10 cellular contexts compared by ENCODE assay signal in the genomic region with DNA sequence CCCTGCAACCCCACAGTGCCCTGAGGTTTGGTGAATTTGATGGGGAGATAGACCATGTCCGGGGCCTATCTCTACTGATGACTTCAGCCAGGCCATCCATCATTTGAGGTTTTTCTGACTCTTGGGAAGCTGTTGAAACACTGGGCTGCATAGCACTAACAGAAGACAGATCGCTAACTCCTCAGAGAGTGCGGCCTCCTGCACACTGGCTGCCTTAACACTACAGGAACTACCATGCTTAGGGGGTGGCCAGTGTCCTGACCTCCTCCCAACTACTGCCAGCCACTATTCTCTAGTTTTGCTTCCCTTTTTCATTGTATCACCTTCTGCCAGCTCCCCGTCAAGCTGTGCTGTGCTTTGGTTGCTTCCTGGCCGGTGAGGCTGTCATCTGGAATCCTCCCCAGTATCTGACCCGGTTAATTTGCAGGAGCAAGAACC. TPM values are rescaled to one million over a fixed set of nuclear protein-coding genes. Genes with fewer than 3 reads are reported as not detected.
DNase-seq lines count a peak whose midpoint lies in the region; TF ChIP-seq lines count a peak whose summit lies in the region.
"Had no signal": no experiment of that assay in that cellular context is flagged by ENCODE, and none has a peak within 500 bp of the region (broad histone marks: within the 10 kb centered on the region; RNA-seq: fewer than 3 reads in every experiment).

No MANE protein-coding gene starts in this region.

- H3K27ac Mint-ChIP-seq in activated naive CD4-positive, alpha-beta T cell treated with anti-CD3 and anti-CD28 coated beads for 36 hours = peak overlapping the region; percentile 17
- peak overlapping the region; percentile 78 for H3K27ac Mint-ChIP-seq in chondrocyte (ENCODE audit: unreplicated experiment)

- H3K4me1 ChIP-seq in muscle layer of duodenum (ENCODE audit: control insufficient read depth in 1 of 2, insufficient read depth in 2 of 2, low read length in 2 of 2) (peaks cover 33 to 61% of the 10 kb centered on the region in 2 donors), uterus (peaks cover 11 to 22% of the 10 kb centered on the region in 2 donors)

- intact Hi-C loops in activated naive CD4-positive, alpha-beta T cell treated with anti-CD3 and anti-CD28 coated beads for 36 hours (cut with micrococcal nuclease) = no loop called here
- intact Hi-C loops in uterus (cut with DNase I; ENCODE audit: low total_unique reads) = no loop called here

- no peak for DNase-seq in activated naive CD4-positive, alpha-beta T cell treated with anti-CD3 and anti-CD28 coated beads for 36 hours
- DNase-seq in activated naive CD4-positive, alpha-beta T cell (lab: John Stamatoyannopoulos, UW) = no peak
- DNase-seq in chondrocyte (ENCODE audit: low spot score) = no peak
- peak in 1 of 2 donors; percentile 55 for DNase-seq in uterus
- no peak for DNase-seq in cerebellar cortex (ENCODE audit: low spot score)
- no peak for DNase-seq in SW480 (ENCODE audit: low spot score)
- no peak for DNase-seq in 8988T
- DNase-seq: dermis blood vessel endothelial cell had no signal

- H3K4me3 ChIP-seq in muscle layer of duodenum (ENCODE audit: low read depth in 1 of 2, low read length in 2 of 2) (no peak overlapping the region), uterus (no peak overlapping the region)
- H3K4me3 ChIP-seq: BLaER1 had no signal

- H3K9me3 Mint-ChIP-seq in activated naive CD4-positive, alpha-beta T cell treated with anti-CD3 and anti-CD28 coated beads for 36 hours = no peaks in the 10 kb centered on the region
- H3K9me3 Mint-ChIP-seq in chondrocyte (ENCODE audit: low read depth) = no peaks in the 10 kb centered on the region

- no peak overlapping the region for H3K4me3 Mint-ChIP-seq in activated naive CD4-positive, alpha-beta T cell treated with anti-CD3 and anti-CD28 coated beads for 36 hours
- H3K4me3 Mint-ChIP-seq in chondrocyte (ENCODE audit: unreplicated experiment) = no peak overlapping the region

- H3K36me3 ChIP-seq in muscle layer of duodenum (ENCODE audit: control insufficient read depth in 1 of 2, insufficient read depth in 2 of 2, low read length in 2 of 2) (peaks cover 0 to 5% of the 10 kb centered on the region in 2 donors), uterus (no peaks in the 10 kb centered on the region)

- CTCF ChIA-PET in activated naive CD4-positive, alpha-beta T cell treated with anti-CD3 and anti-CD28 coated beads for 36 hours (lab: Charles Lee) = no interaction called here

- peaks cover 29% of the 10 kb centered on the region for H3K36me3 Mint-ChIP-seq in activated naive CD4-positive, alpha-beta T cell treated with anti-CD3 and anti-CD28 coated beads for 36 hours (ENCODE audit: low read depth)
- H3K36me3 Mint-ChIP-seq in chondrocyte (ENCODE audit: low read depth) = peaks cover 6% of the 10 kb centered on the region

- H3K9me3 ChIP-seq in muscle layer of duodenum (ENCODE audit: control insufficient read depth in 1 of 2, low read length in 2 of 2) (no peaks in the 10 kb centered on the region), uterus (no peaks in the 10 kb centered on the region)
- H3K9me3 ChIP-seq: BLaER1 had no signal

- H3K27me3 Mint-ChIP-seq in activated naive CD4-positive, alpha-beta T cell treated with anti-CD3 and anti-CD28 coated beads for 36 hours (ENCODE audit: low read depth) = no peaks in the 10 kb centered on the region
- H3K27me3 Mint-ChIP-seq in chondrocyte (ENCODE audit: low read depth) = no peaks in the 10 kb centered on the region

- H3K27me3 ChIP-seq in muscle layer of duodenum (ENCODE audit: low read depth, low read length) (no peaks in the 10 kb centered on the region), uterus (no peaks in the 10 kb centered on the region)
- H3K27me3 ChIP-seq: BLaER1 had no signal

- H3K4me1 Mint-ChIP-seq in activated naive CD4-positive, alpha-beta T cell treated with anti-CD3 and anti-CD28 coated beads for 36 hours (ENCODE audit: low read depth) = no peaks in the 10 kb centered on the region
- H3K4me1 Mint-ChIP-seq in chondrocyte (ENCODE audit: low read depth) = peaks cover 45% of the 10 kb centered on the region

- TF ChIP-seq CTCF in chondrocyte (IDR thresholded peaks at IDR 0.05) (no peak), uterus (IDR thresholded peaks at IDR 0.05) (no peak)

- H3K27ac ChIP-seq in muscle layer of duodenum (ENCODE audit: low read length) (peak overlapping the region; percentile 22), uterus (peak overlapping the region; percentile 77 to 90)
- H3K27ac ChIP-seq: BLaER1 had no signal

- no peak for TF ChIP-seq POLR2A in uterus (IDR thresholded peaks at IDR 0.05)

RNA-seq across cellular contexts. Expression of a gene that starts 57.1 kb away (rescaled TPM):
- 10 to 100 TPM; 39.9 to 42.2 TPM for total RNA-seq in activated naive CD4-positive, alpha-beta T cell treated with anti-CD3 and anti-CD28 coated beads for 36 hours
- 29.3 to 51.5 TPM (median 29.9 TPM) in 3 replicates for total RNA-seq in chondrocyte
- 10 to 100 TPM; 17.2 to 64.4 (median 25.4) TPM for total RNA-seq in uterus
